Comparison of ENCODE assay signal across 15 cellular contexts in the genomic region with DNA sequence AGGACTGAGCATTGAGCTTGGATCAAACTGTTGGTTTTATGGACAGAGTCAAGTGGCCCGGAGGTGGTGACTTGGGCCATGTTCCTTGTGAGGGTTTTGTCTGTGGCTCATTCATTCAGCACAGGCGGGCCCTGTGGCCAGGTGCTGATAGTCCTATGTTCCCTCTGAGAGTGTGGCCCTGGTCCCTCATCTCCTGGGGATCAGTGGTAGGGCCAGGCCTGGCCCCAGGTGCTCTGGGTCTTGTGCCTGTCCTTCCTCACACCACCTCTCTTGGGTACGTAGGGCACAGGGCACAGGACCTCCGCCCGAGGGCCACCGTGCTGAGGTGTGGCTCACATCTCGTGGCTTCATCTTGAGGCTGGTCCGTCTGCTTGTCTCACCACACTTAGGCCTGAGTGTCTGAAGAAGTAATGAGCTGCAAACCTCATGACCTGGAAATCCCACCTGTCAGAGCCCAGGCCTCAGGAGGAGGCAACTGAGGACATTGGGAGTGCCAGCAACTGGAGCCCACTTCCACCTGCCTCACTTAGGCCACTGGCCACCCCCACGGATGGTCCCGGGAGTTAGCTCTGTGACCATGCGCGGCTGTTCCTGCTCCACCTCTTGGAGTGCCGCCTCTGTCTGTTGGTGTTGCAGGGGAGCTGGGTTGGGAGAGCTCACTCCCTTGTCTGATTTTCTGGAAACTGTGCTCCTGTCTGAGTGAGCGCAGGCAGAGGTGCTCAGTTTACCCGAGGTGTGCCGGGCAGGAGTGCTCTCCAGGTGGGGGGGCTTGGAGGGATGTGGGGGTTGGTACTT.
"Had no signal": no experiment of that assay in that cellular context is flagged by ENCODE, and none has a peak within 500 bp of the region (broad histone marks: within the 10 kb centered on the region; RNA-seq: fewer than 3 reads in every experiment).

No MANE protein-coding gene starts in this region.

- H2AFZ ChIP-seq: parathyroid adenoma had no signal

- H3K9me3 Mint-ChIP-seq: activated T-cell treated with anti-CD3 and anti-CD28 coated beads, Interleukin-2, amount 50 U/mL, for 72 hours; dendritic cell treated with granulocyte-macrophage colony-stimulating factor and Interleukin-4, amounts not matched to agents 40 ng/mL and 50 ng/mL, for 4 days; naive B cell; T-helper 1 cell treated with Interleukin-12 subunit alpha and Interleukin-12 subunit beta and Interleukin-4 antibody, amounts not matched to agents 30 μg/mL and 1 μg/mL, for 36 hours; WTC11 had no signal

- H3K27me3 Mint-ChIP-seq: dendritic cell treated with granulocyte-macrophage colony-stimulating factor and Interleukin-4, amounts not matched to agents 40 ng/mL and 50 ng/mL, for 4 days; naive B cell had no signal

- H3K36me3 Mint-ChIP-seq: naive B cell, WTC11 had no signal

- H3K4me3 ChIP-seq: gastroesophageal sphincter, suprapubic skin had no signal

- DNase-seq: activated CD4-positive, alpha-beta T cell treated with anti-CD3 and anti-CD28 coated beads for 4 hours; activated CD8-positive, alpha-beta memory T cell treated with anti-CD3 and anti-CD28 coated beads, Interleukin-2, amount 50 U/mL, for 4 hours; activated CD8-positive, alpha-beta T cell treated with anti-CD3 and anti-CD28 coated beads, Interleukin-2, amount 10 ng/mL, durations not matched to agents 7 days and 5 days; activated T-cell treated with anti-CD3 and anti-CD28 coated beads, Interleukin-2, amount 50 U/mL, for 72 hours; effector memory CD4-positive, alpha-beta T cell; naive B cell; stimulated activated CD4-positive, alpha-beta T cell treated with anti-CD3 and anti-CD28 coated beads, Interleukin-15, amount 100 ng/mL, for 24 hours; stimulated activated CD4-positive, alpha-beta T cell treated with anti-CD3 and anti-CD28 coated beads, Interleukin-4, amount 100 ng/mL, for 1 hour; stimulated activated naive CD4-positive, alpha-beta T cell had no signal

- H3K4me3 Mint-ChIP-seq: activated CD8-positive, alpha-beta T cell treated with anti-CD3 and anti-CD28 coated beads, Interleukin-2, amount 10 ng/mL, durations not matched to agents 7 days and 5 days; activated T-cell treated with anti-CD3 and anti-CD28 coated beads, Interleukin-2, amount 50 U/mL, for 72 hours; dendritic cell treated with granulocyte-macrophage colony-stimulating factor and Interleukin-4, amounts not matched to agents 40 ng/mL and 50 ng/mL, for 4 days; naive B cell; T-helper 1 cell treated with Interleukin-12 subunit alpha and Interleukin-12 subunit beta and Interleukin-4 antibody, amounts not matched to agents 30 μg/mL and 1 μg/mL, for 36 hours; WTC11 had no signal

- ATAC-seq: activated CD8-positive, alpha-beta T cell treated with anti-CD3 and anti-CD28 coated beads, Interleukin-2, amount 10 ng/mL, durations not matched to agents 7 days and 5 days; activated T-cell treated with anti-CD3 and anti-CD28 coated beads, Interleukin-2, amount 50 U/mL, for 72 hours; WTC11 had no signal

- H3K4me1 ChIP-seq: parathyroid adenoma had no signal

- H3K27ac ChIP-seq: parathyroid adenoma, suprapubic skin had no signal

- H3K9ac ChIP-seq: parathyroid adenoma had no signal

- H3K27me3 ChIP-seq: gastroesophageal sphincter, suprapubic skin had no signal

- H3K9me3 ChIP-seq: gastroesophageal sphincter, suprapubic skin had no signal

- H3K27ac Mint-ChIP-seq: activated CD8-positive, alpha-beta T cell treated with anti-CD3 and anti-CD28 coated beads, Interleukin-2, amount 10 ng/mL, durations not matched to agents 7 days and 5 days; activated T-cell treated with anti-CD3 and anti-CD28 coated beads, Interleukin-2, amount 50 U/mL, for 72 hours; dendritic cell treated with granulocyte-macrophage colony-stimulating factor and Interleukin-4, amounts not matched to agents 40 ng/mL and 50 ng/mL, for 4 days had no signal
